In the genomic region with DNA sequence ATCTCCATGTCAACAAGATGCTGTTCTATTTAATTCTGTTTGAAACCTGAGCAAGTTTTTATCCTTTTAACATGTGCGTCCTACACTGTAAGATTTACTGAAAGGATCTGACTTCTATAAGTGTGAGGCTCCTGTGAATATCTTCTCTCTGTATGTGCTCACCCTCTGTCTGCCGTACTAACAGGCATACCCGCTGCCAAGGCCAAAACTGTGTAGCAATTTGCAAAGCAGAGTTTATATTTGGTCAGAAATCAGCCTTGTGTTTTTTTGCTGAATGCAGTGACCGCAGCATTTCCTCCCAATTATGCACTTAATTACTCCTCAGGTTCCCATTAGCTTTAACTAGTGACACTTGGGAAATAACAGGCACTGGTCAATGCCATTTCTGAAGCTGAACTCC, we compare ENCODE assay signal across 1 cellular context.
TF ChIP-seq lines count a peak whose summit lies in the region.

No MANE protein-coding gene starts in this region.

TF ChIP-seq in GM12891, 5 proteins besides CTCF, POLR2A, EP300 and RAD21:
- TF ChIP-seq POU2F2 (IDR thresholded peaks at IDR 0.05; ENCODE audit: low read depth, low read length), result no peak
- no peak for TF ChIP-seq POLR2AphosphoS5 (IDR thresholded peaks at IDR 0.05; ENCODE audit: low read depth, low read length)
- TF ChIP-seq TAF1 (IDR thresholded peaks at IDR 0.05; ENCODE audit: low read depth, low read length), result no peak
- no peak for TF ChIP-seq PAX5 (IDR thresholded peaks at IDR 0.05; ENCODE audit: insufficient read depth, low read length, severe bottlenecking)
- TF ChIP-seq SPI1 (IDR thresholded peaks at IDR 0.05; ENCODE audit: low read depth, low read length), result no peak
